Comparison of ENCODE assay signal across 1 cellular context in genomic region chr2:119407430-119408220, GRCh38.
TF ChIP-seq lines count a peak whose summit lies in the region.

No MANE protein-coding gene starts in this region.

TF ChIP-seq in HepG2, 621 proteins besides CTCF, POLR2A, EP300 and RAD21 (continued from another document and continues in another):
- TF ChIP-seq ZNF263 (CRISPR knock-in tag; IDR thresholded peaks at IDR 0.05) (no peak), ZFP91 (CRISPR knock-in tag; IDR thresholded peaks at IDR 0.05; ENCODE audit: borderline replicate concordance) (no peak), NFATC3 (CRISPR knock-in tag; IDR thresholded peaks at IDR 0.05) (no peak), PRDM10 (CRISPR knock-in tag; IDR thresholded peaks at IDR 0.05; ENCODE audit: low read depth) (0 out of 2 replicates have a peak, but pooled peaks have one; percentile 8), NFKBIZ (CRISPR knock-in tag; IDR thresholded peaks at IDR 0.05) (0 out of 2 replicates have a peak, but pooled peaks have one; percentile 44), ZNF782 (CRISPR knock-in tag; IDR thresholded peaks at IDR 0.05; ENCODE audit: borderline replicate concordance) (no peak), SP1 (IDR thresholded peaks at IDR 0.05) (no peak), SP1 (CRISPR knock-in tag; IDR thresholded peaks at IDR 0.05) (no peak), KLF6 (CRISPR knock-in tag; IDR thresholded peaks at IDR 0.05) (no peak), ATF2 (CRISPR knock-in tag; IDR thresholded peaks at IDR 0.05) (no peak), ZBTB4 (CRISPR knock-in tag; IDR thresholded peaks at IDR 0.05; ENCODE audit: borderline replicate concordance) (no peak), ZNF598 (CRISPR knock-in tag; IDR thresholded peaks at IDR 0.05; ENCODE audit: borderline replicate concordance) (0 out of 2 replicates have a peak, but pooled peaks have one; percentile 39), MBD4 (IDR thresholded peaks at IDR 0.05; ENCODE audit: borderline replicate concordance, low read length) (no peak), CC2D1A (CRISPR knock-in tag; IDR thresholded peaks at IDR 0.05) (0 out of 2 replicates have a peak, but pooled peaks have one; percentile 66), HNRNPK (IDR thresholded peaks at IDR 0.05; ENCODE audit: low read depth, low read length, poor library complexity, severe bottlenecking) (no peak), ZNF430 (CRISPR knock-in tag; IDR thresholded peaks at IDR 0.05) (no peak), THYN1 (CRISPR knock-in tag; IDR thresholded peaks at IDR 0.05; ENCODE audit: borderline replicate concordance, low read depth) (no peak), HNRNPL (IDR thresholded peaks at IDR 0.05; ENCODE audit: low read depth, low read length) (no peak), TERF1 (CRISPR knock-in tag; IDR thresholded peaks at IDR 0.05) (no peak), ZNF18 (CRISPR knock-in tag; IDR thresholded peaks at IDR 0.05; ENCODE audit: insufficient replicate concordance) (peak; percentile 22), FOXM1 (CRISPR knock-in tag; IDR thresholded peaks at IDR 0.05) (no peak), ZBTB21 (CRISPR knock-in tag; IDR thresholded peaks at IDR 0.05) (no peak), ATF4 (CRISPR knock-in tag; IDR thresholded peaks at IDR 0.05) (peak in 1 of 2 experiments; percentile 30; a peak in 1 of 4 replicates), PTBP1 (IDR thresholded peaks at IDR 0.05; ENCODE audit: low read depth, low read length, poor library complexity, severe bottlenecking) (no peak), ZNF639 (CRISPR knock-in tag; conservative IDR thresholded peaks at IDR 0.05) (no peak), ZNF747 (CRISPR knock-in tag; IDR thresholded peaks at IDR 0.05; ENCODE audit: borderline replicate concordance) (peak; percentile 55; the same call in 1 of the 2 replicates), ZNF382 (CRISPR knock-in tag; IDR thresholded peaks at IDR 0.05; ENCODE audit: borderline replicate concordance) (no peak), MAZ (IDR thresholded peaks at IDR 0.05; ENCODE audit: borderline replicate concordance, low read depth, low read length) (no peak), MAZ (CRISPR knock-in tag; IDR thresholded peaks at IDR 0.05; ENCODE audit: low read depth) (peak; percentile 49; the same call in 1 of the 2 replicates), IRF1 (CRISPR knock-in tag; IDR thresholded peaks at IDR 0.05; ENCODE audit: low read depth) (no peak), ZBTB7B (CRISPR knock-in tag; IDR thresholded peaks at IDR 0.05) (peak; percentile 29; the same call in 1 of the 2 replicates), ZBTB37 (CRISPR knock-in tag; IDR thresholded peaks at IDR 0.05) (no peak), ZNF607 (CRISPR knock-in tag; IDR thresholded peaks at IDR 0.05; ENCODE audit: borderline replicate concordance) (no peak), ZHX1 (CRISPR knock-in tag; IDR thresholded peaks at IDR 0.05; ENCODE audit: low read depth) (no peak), ZNF530 (CRISPR knock-in tag; IDR thresholded peaks at IDR 0.05; ENCODE audit: low read depth) (no peak), ZNF724P (CRISPR knock-in tag; IDR thresholded peaks at IDR 0.05; ENCODE audit: borderline replicate concordance) (no peak), ZNF775 (CRISPR knock-in tag; IDR thresholded peaks at IDR 0.05; ENCODE audit: borderline replicate concordance) (no peak), FOXA3 (CRISPR knock-in tag; IDR thresholded peaks at IDR 0.05) (peak; percentile 17; the same call in 1 of the 2 replicates), ZNF501 (CRISPR knock-in tag; IDR thresholded peaks at IDR 0.05) (peak; percentile 81)
